1 cellular context compared by ENCODE assay signal in the genomic region with DNA sequence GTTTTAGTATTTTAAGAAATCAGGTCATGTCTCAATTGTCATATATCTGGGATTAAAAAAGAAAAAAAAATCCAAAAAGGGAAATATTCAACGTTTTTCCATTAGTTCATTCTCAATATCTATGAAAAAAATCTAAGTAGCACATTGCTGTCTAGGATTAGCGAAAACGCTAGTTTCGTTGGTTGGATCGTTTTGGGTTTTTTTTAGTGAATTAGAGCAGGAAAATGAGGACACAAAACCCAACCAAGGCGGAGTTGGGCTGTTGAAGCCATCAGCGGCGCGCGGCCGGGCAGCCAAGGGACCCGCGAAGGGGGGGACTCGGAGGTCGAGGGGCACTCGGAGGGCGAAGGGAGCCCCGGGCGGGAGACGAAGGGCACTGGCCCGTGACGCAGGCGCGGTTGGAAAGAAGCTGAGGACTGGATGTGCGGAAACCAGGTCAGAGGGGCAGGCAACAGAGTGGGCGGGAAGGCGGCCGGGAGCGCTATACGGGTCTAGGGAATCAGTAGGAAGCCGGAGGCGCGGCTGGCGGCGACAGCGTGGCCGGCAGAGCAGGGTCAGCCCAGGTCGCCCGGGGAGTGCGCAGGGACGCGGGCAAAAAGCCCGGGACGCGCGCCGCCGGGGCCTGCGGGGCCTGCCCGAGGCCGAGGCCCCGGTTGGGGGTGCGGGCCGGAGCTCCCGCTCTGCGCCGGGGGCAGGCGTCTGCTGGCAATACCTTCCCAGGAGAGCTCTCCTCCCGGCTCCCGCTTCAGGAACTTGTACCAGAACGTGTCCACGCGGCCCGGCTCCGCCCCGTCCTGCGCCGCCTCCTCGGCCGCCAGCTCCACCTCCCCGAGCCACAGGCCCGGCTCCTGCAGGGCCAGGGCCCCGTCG.
TF ChIP-seq lines count a peak whose summit lies in the region.

No MANE protein-coding gene starts in this region.

TF ChIP-seq in HepG2, 621 proteins besides CTCF, POLR2A, EP300 and RAD21 (continued from another document):
- TF ChIP-seq REPIN1 (CRISPR knock-in tag; IDR thresholded peaks at IDR 0.05; ENCODE audit: borderline replicate concordance, low read depth) (peak; percentile 78; the same call in 1 of the 2 replicates), KMT2A (CRISPR knock-in tag; IDR thresholded peaks at IDR 0.05) (peak; percentile 97), SP140L (CRISPR knock-in tag; IDR thresholded peaks at IDR 0.05; ENCODE audit: borderline replicate concordance) (no peak), NKX3-1 (CRISPR knock-in tag; IDR thresholded peaks at IDR 0.05) (peak; percentile 97), ATAD3A (CRISPR knock-in tag; IDR thresholded peaks at IDR 0.05) (no peak), ZNF12 (CRISPR knock-in tag; IDR thresholded peaks at IDR 0.05) (0 out of 2 replicates have a peak, but pooled peaks have one; percentile 8), ATRX (CRISPR knock-in tag; IDR thresholded peaks at IDR 0.05; ENCODE audit: borderline replicate concordance) (no peak), ZNF646 (CRISPR knock-in tag; IDR thresholded peaks at IDR 0.05) (no peak), MATR3 (CRISPR knock-in tag; IDR thresholded peaks at IDR 0.05) (no peak), SATB2 (CRISPR knock-in tag; IDR thresholded peaks at IDR 0.05) (peak; percentile 46; the same call in 1 of the 2 replicates), NFE2L1 (CRISPR knock-in tag; IDR thresholded peaks at IDR 0.05; ENCODE audit: borderline replicate concordance) (peak; percentile 34; the same call in 1 of the 2 replicates), TOPORS (CRISPR knock-in tag; IDR thresholded peaks at IDR 0.05) (no peak), ZNF775 (CRISPR knock-in tag; IDR thresholded peaks at IDR 0.05; ENCODE audit: borderline replicate concordance) (no peak), ZNF883 (CRISPR knock-in tag; IDR thresholded peaks at IDR 0.05; ENCODE audit: not compliant biosample characterization) (peak; percentile 49), SRSF4 (IDR thresholded peaks at IDR 0.05; ENCODE audit: low read depth, low read length, poor library complexity, severe bottlenecking) (no peak), MXD4 (CRISPR knock-in tag; IDR thresholded peaks at IDR 0.05) (peak; percentile 64; the same call in 1 of the 2 replicates), NR0B2 (CRISPR knock-in tag; IDR thresholded peaks at IDR 0.05) (0 out of 2 replicates have a peak, but pooled peaks have one; percentile 70), SALL2 (CRISPR knock-in tag; IDR thresholded peaks at IDR 0.05) (peak; percentile 94), ZNF337 (CRISPR knock-in tag; IDR thresholded peaks at IDR 0.05; ENCODE audit: borderline replicate concordance, low read depth) (no peak), ZNF264 (CRISPR knock-in tag; IDR thresholded peaks at IDR 0.05) (peak; percentile 60; the same call in 1 of the 2 replicates), NPAS2 (CRISPR knock-in tag; IDR thresholded peaks at IDR 0.05; ENCODE audit: borderline replicate concordance) (no peak), ZNF556 (CRISPR knock-in tag; IDR thresholded peaks at IDR 0.05; ENCODE audit: borderline replicate concordance) (peak; percentile 90; the same call in 1 of the 2 replicates), XRCC5 (optimal IDR thresholded peaks at IDR 0.05; ENCODE audit: low read length) (peak; percentile 98), ZGPAT (CRISPR knock-in tag; IDR thresholded peaks at IDR 0.05) (peak; percentile 69), CBX5 (CRISPR knock-in tag; IDR thresholded peaks at IDR 0.05; ENCODE audit: borderline replicate concordance) (peak; percentile 88; the same call in 1 of the 2 replicates), MBNL3 (CRISPR knock-in tag; conservative IDR thresholded peaks at IDR 0.05) (no peak)
- TF ChIP-seq, protein P1, sequence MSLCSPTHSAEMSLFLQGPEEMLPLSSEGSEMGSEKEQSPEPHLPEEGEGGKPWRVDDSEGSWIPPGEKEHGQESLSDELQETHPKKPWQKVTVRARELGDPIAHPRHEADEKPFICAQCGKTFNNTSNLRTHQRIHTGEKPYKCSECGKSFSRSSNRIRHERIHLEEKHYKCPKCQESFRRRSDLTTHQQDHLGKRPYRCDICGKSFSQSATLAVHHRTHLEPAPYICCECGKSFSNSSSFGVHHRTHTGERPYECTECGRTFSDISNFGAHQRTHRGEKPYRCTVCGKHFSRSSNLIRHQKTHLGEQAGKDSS (CRISPR knock-in tag; IDR thresholded peaks at IDR 0.05; ENCODE audit: borderline replicate concordance, low read depth) = no peak; the same call in 1 of the 2 replicates
- TF ChIP-seq, protein P2, sequence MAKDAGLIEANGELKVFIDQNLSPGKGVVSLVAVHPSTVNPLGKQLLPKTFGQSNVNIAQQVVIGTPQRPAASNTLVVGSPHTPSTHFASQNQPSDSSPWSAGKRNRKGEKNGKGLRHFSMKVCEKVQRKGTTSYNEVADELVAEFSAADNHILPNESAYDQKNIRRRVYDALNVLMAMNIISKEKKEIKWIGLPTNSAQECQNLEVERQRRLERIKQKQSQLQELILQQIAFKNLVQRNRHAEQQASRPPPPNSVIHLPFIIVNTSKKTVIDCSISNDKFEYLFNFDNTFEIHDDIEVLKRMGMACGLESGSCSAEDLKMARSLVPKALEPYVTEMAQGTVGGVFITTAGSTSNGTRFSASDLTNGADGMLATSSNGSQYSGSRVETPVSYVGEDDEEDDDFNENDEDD (CRISPR knock-in tag; IDR thresholded peaks at IDR 0.05; ENCODE audit: borderline replicate concordance) = peak; percentile 92; the same call in 1 of the 2 replicates
- TF ChIP-seq, protein P3, sequence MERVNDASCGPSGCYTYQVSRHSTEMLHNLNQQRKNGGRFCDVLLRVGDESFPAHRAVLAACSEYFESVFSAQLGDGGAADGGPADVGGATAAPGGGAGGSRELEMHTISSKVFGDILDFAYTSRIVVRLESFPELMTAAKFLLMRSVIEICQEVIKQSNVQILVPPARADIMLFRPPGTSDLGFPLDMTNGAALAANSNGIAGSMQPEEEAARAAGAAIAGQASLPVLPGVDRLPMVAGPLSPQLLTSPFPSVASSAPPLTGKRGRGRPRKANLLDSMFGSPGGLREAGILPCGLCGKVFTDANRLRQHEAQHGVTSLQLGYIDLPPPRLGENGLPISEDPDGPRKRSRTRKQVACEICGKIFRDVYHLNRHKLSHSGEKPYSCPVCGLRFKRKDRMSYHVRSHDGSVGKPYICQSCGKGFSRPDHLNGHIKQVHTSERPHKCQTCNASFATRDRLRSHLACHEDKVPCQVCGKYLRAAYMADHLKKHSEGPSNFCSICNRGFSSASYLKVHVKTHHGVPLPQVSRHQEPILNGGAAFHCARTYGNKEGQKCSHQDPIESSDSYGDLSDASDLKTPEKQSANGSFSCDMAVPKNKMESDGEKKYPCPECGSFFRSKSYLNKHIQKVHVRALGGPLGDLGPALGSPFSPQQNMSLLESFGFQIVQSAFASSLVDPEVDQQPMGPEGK (CRISPR knock-in tag; IDR thresholded peaks at IDR 0.05) = peak; percentile 96
- TF ChIP-seq, protein P4, sequence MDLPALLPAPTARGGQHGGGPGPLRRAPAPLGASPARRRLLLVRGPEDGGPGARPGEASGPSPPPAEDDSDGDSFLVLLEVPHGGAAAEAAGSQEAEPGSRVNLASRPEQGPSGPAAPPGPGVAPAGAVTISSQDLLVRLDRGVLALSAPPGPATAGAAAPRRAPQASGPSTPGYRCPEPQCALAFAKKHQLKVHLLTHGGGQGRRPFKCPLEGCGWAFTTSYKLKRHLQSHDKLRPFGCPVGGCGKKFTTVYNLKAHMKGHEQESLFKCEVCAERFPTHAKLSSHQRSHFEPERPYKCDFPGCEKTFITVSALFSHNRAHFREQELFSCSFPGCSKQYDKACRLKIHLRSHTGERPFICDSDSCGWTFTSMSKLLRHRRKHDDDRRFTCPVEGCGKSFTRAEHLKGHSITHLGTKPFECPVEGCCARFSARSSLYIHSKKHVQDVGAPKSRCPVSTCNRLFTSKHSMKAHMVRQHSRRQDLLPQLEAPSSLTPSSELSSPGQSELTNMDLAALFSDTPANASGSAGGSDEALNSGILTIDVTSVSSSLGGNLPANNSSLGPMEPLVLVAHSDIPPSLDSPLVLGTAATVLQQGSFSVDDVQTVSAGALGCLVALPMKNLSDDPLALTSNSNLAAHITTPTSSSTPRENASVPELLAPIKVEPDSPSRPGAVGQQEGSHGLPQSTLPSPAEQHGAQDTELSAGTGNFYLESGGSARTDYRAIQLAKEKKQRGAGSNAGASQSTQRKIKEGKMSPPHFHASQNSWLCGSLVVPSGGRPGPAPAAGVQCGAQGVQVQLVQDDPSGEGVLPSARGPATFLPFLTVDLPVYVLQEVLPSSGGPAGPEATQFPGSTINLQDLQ (CRISPR knock-in tag; IDR thresholded peaks at IDR 0.05) = peak; percentile 64; the same call in 1 of the 2 replicates
- TF ChIP-seq, protein P5, sequence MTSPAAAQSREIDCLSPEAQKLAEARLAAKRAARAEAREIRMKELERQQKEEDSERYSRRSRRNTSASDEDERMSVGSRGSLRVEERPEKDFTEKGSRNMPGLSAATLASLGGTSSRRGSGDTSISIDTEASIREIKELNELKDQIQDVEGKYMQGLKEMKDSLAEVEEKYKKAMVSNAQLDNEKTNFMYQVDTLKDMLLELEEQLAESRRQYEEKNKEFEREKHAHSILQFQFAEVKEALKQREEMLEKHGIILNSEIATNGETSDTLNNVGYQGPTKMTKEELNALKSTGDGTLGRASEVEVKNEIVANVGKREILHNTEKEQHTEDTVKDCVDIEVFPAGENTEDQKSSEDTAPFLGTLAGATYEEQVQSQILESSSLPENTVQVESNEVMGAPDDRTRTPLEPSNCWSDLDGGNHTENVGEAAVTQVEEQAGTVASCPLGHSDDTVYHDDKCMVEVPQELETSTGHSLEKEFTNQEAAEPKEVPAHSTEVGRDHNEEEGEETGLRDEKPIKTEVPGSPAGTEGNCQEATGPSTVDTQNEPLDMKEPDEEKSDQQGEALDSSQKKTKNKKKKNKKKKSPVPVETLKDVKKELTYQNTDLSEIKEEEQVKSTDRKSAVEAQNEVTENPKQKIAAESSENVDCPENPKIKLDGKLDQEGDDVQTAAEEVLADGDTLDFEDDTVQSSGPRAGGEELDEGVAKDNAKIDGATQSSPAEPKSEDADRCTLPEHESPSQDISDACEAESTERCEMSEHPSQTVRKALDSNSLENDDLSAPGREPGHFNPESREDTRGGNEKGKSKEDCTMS (CRISPR knock-in tag; conservative IDR thresholded peaks at IDR 0.05) = no peak
